In the genomic region with DNA sequence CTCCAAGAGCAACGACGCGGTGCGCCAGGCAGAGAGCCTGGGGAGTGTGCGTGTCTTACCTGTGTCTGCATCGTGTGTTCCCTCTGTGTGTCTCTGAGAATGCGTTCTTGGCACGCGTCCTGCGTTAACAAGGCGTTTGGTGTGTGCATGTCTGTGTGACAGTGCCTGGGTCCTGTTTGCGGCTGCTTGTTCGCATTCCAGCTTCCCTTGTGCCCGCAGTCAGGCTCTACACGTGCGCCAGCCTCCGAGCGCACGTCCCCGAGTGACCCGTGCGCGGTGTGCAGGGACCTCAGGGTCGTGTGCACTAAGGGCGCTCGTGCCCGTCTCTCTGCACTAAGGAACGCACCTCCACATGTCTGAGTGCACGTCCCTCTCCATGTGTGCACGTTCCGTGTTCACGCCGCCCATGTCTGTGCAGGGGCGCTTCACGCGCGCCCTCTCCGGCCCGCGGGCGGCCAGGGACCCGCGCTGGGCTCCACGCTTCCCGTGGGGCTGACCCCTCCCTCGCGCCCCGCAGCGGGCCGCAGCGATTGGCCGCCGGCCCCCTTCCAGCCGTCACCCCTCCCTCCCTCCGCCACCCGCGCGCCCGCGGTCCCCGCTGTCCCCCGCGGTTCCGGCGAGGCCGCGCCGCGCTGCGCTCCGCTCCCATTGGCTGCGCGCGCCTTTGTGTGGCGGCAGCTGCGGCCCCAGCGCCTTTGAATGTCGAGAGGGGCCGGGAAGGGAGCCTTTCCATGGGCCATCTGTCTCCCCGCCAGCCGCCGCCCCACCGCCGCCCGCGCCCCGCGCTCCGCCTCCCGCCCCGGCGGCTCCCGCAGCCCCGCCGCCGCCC, we compare ENCODE assay signal across 8 cellular contexts.
A peak's percentile ranks its signal among the peaks of the same experiment; 100 is the strongest.
DNase-seq lines count a peak whose midpoint lies in the region; ATAC-seq and TF ChIP-seq lines count a peak whose summit lies in the region.

No MANE protein-coding gene starts in this region.

- no peak overlapping the region for H2AK5ac ChIP-seq in H9 (ENCODE audit: insufficient read length, low read length)

- no peak overlapping the region for H3K18ac ChIP-seq in H9 (ENCODE audit: insufficient read length, low read depth, low read length)

- no peak overlapping the region for H3K14ac ChIP-seq in H9 (ENCODE audit: insufficient read depth, low read length)

- POLR2A ChIA-PET in AG04449 (lab: Yijun Ruan, JAX) = no interaction called here

- no peaks in the 10 kb centered on the region; a peak in 1 of 5 replicates for H3K9me3 Mint-ChIP-seq in H9
- no peaks in the 10 kb centered on the region for H3K9me3 Mint-ChIP-seq in stimulated activated naive CD8-positive, alpha-beta T cell treated with anti-CD3 and anti-CD28 coated beads, Interleukin-15, amount 100 ng/mL, for 72 hours

- CTCF ChIA-PET in AG04449 (lab: Yijun Ruan, JAX) = no interaction called here

- H3K4me1 ChIP-seq in H9 (ENCODE audit: insufficient read depth, low read length) = peaks cover 5% of the 10 kb centered on the region; the same call in 1 of the 2 replicates
- H3K4me1 ChIP-seq in left lung = peaks cover 0 to 29% of the 10 kb centered on the region in 2 donors

- no peak overlapping the region for H2BK120ac ChIP-seq in H9 (ENCODE audit: low read depth, low read length, poor library complexity, severe bottlenecking)

- H3K4me1 Mint-ChIP-seq in H9 = peaks cover 41 to 50% of the 10 kb centered on the region in 2 experiments
- peaks cover 43% of the 10 kb centered on the region for H3K4me1 Mint-ChIP-seq in stimulated activated naive CD8-positive, alpha-beta T cell treated with anti-CD3 and anti-CD28 coated beads, Interleukin-15, amount 100 ng/mL, for 72 hours

- peaks cover 61% of the 10 kb centered on the region for H3K27me3 Mint-ChIP-seq in H9 (ENCODE audit: low read depth)
- H3K27me3 Mint-ChIP-seq in stimulated activated naive CD8-positive, alpha-beta T cell treated with anti-CD3 and anti-CD28 coated beads, Interleukin-15, amount 100 ng/mL, for 72 hours = peaks cover 97% of the 10 kb centered on the region

- H2BK5ac ChIP-seq in H9 (ENCODE audit: insufficient read length, low read length) = no peak overlapping the region

- no peak overlapping the region for H2BK12ac ChIP-seq in H9 (ENCODE audit: insufficient read length, low read depth, low read length)

- peak overlapping the region; percentile 67 for H3K4me2 ChIP-seq in H9 (ENCODE audit: insufficient read depth, insufficient read length, low read length)

- no peak overlapping the region; a peak in 1 of 7 replicates for H3K27ac Mint-ChIP-seq in H9
- H3K27ac Mint-ChIP-seq in stimulated activated naive CD8-positive, alpha-beta T cell treated with anti-CD3 and anti-CD28 coated beads, Interleukin-15, amount 100 ng/mL, for 72 hours = no peak overlapping the region

- H3K4ac ChIP-seq in H9 (ENCODE audit: low read depth, low read length) = no peak overlapping the region

- no peaks in the 10 kb centered on the region for H3K79me1 ChIP-seq in H9 (ENCODE audit: insufficient read depth, low read depth, low read length, poor library complexity, severe bottlenecking)

- intact Hi-C loops in left lung (cut with DNase I) = no loop called here

- peak overlapping the region; percentile 75 to 76 for H3K4me3 Mint-ChIP-seq in H9
- H3K4me3 Mint-ChIP-seq in stimulated activated naive CD8-positive, alpha-beta T cell treated with anti-CD3 and anti-CD28 coated beads, Interleukin-15, amount 100 ng/mL, for 72 hours = peak overlapping the region; percentile 57 to 72

- H3K9ac ChIP-seq in H9 (ENCODE audit: extremely low read depth, insufficient read length, low read length) = no peak overlapping the region

- H3T11ph ChIP-seq in H9 (ENCODE audit: low read length) = no peak overlapping the region

- TF ChIP-seq CTCF in AG04449 (IDR thresholded peaks at IDR 0.05; ENCODE audit: insufficient read depth, low read length, missing control alignments) (no peak), H9 (conservative IDR thresholded peaks at IDR 0.05) (no peak), left lung (IDR thresholded peaks at IDR 0.05) (no peak)

- ATAC-seq in left lung = peak; percentile 65
- peak; percentile 67 for ATAC-seq in stimulated activated naive CD8-positive, alpha-beta T cell treated with anti-CD3 and anti-CD28 coated beads, Interleukin-15, amount 100 ng/mL, for 72 hours
- ATAC-seq in HG02610 (IDR thresholded peaks at IDR 0.05; ENCODE audit: unreplicated experiment) = no peak

- H2BK15ac ChIP-seq in H9 (ENCODE audit: low read depth, low read length) = no peak overlapping the region

- no peaks in the 10 kb centered on the region; the same call in 1 of the 2 replicates for H3K79me2 ChIP-seq in H9 (ENCODE audit: insufficient read depth, low read length)

- no peaks in the 10 kb centered on the region for H3K36me3 Mint-ChIP-seq in H9 (ENCODE audit: insufficient read depth in 1 of 3, low read depth in 3 of 3)

- no peak overlapping the region for H3K56ac ChIP-seq in H9 (ENCODE audit: insufficient read length, low read depth, low read length)

- H4K91ac ChIP-seq in H9 (ENCODE audit: insufficient read length, low read depth, low read length) = no peak overlapping the region

- H3K23ac ChIP-seq in H9 (ENCODE audit: insufficient read length, low read depth, low read length) = no peak overlapping the region

- H3K27me3 ChIP-seq in H9 (ENCODE audit: insufficient read depth, low read length) (peaks cover 10% of the 10 kb centered on the region; the same call in 1 of the 2 replicates), left lung (peaks cover 8 to 60% of the 10 kb centered on the region in 2 donors)

- H4K5ac ChIP-seq in H9 (ENCODE audit: insufficient read length, low read depth, low read length) = no peak overlapping the region

- H3K23me2 ChIP-seq in H9 (ENCODE audit: insufficient read length, low read depth, low read length, poor library complexity, severe bottlenecking) = peaks cover 20% of the 10 kb centered on the region

- H3K9me3 ChIP-seq in H9 (ENCODE audit: control insufficient read depth, low read depth, low read length) (no peaks in the 10 kb centered on the region), left lung (no peaks in the 10 kb centered on the region)

- no peaks in the 10 kb centered on the region for H4K20me1 ChIP-seq in H9 (ENCODE audit: control insufficient read depth, insufficient read depth, insufficient read length)

- no peak overlapping the region for H2AFZ ChIP-seq in H9 (ENCODE audit: low read length)

- no peak overlapping the region for H2BK20ac ChIP-seq in H9 (ENCODE audit: low read depth, low read length, poor library complexity, severe bottlenecking)

- H3K4me3 ChIP-seq in AG04449 (ENCODE audit: low read depth, low read length) (peak overlapping the region; percentile 36), left lung (peak overlapping the region; percentile 28 to 40)

- H3K36me3 ChIP-seq in left lung = no peaks in the 10 kb centered on the region

- H3K27ac ChIP-seq in H9 (ENCODE audit: insufficient read length, low read depth, low read length) (no peak overlapping the region), left lung (no peak overlapping the region)

- H4K8ac ChIP-seq in H9 (replicated peaks; ENCODE audit: insufficient read length, low read depth, low read length) = no peak overlapping the region

- DNase-seq in AG04449 (ENCODE audit: low read depth, low spot score) = no peak
- DNase-seq in H9 = no peak
- peak; percentile 52 for DNase-seq in NOMO-1 treated with dmso at 0.1 percent for 144 hours (lab: John Stamatoyannopoulos, UW; ENCODE audit: unreplicated experiment)
- DNase-seq in cerebellar cortex (ENCODE audit: low spot score) = peak; percentile 63
- peak in 1 of 2 donors; percentile 71 for DNase-seq in left lung
- no peak for DNase-seq in stimulated activated naive CD8-positive, alpha-beta T cell treated with anti-CD3 and anti-CD28 coated beads, Interleukin-15, amount 100 ng/mL, for 72 hours
- DNase-seq in HPDE6-E6E7 (ENCODE audit: extremely low spot score) = no peak

- WGBS in H9 (ENCODE audit: extremely low coverage, insufficient read length, low lambda C conversion rate) = no CpG with 5 or more reads among the region's 96 CpGs

Comparison
In these comparisons a context has a peak if more than half of its experiments do, and no peak if none do; other contexts are left out.
1. DNase-seq: peak in NOMO-1 treated with dmso at 0.1 percent for 144 hours (single experiment) and cerebellar cortex (single experiment); none in AG04449 (single experiment), H9 (single experiment), stimulated activated naive CD8-positive, alpha-beta T cell treated with anti-CD3 and anti-CD28 coated beads, Interleukin-15, amount 100 ng/mL, for 72 hours (0 of 2) and HPDE6-E6E7 (single experiment).